Comparison of ENCODE assay signal across 8 cellular contexts in the genomic region with DNA sequence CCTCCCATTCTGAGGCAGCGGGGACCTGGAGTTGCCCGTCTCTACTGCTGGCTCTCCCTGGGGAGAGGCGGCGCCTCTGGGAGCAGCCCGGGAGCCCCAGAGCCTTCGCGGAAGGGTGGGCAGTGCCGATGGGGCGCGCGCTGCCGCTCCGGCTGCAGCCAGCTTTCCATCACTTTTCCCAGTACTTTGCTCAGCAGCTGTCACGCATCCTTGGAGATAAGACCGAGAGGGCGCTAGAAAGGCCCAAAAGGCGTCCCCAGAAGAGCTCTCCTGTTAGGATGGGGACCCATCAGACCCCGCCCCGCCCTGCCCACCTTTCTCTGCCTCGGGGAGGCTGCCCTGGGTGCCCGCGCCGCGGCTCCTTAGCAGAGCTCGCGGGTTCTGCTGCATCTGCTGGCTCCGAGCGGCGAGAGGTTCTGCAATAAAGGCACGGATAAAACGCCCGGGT. TPM values are rescaled to one million over a fixed set of nuclear protein-coding genes. Genes with fewer than 3 reads are reported as not detected.
DNase-seq lines count a peak whose midpoint lies in the region; ATAC-seq and TF ChIP-seq lines count a peak whose summit lies in the region.

No MANE protein-coding gene starts in this region.

- H3K36me3 ChIP-seq in HUES6 (ENCODE audit: control insufficient read depth, insufficient read depth, low read length) (no peaks in the 10 kb centered on the region), osteoblast (ENCODE audit: insufficient read depth, low read length) (no peaks in the 10 kb centered on the region)

- no peaks in the 10 kb centered on the region for H4K20me1 ChIP-seq in osteoblast (ENCODE audit: insufficient read depth, low read length)

- no peaks in the 10 kb centered on the region for H3K36me3 Mint-ChIP-seq in activated T-helper 1 cell treated with anti-CD3 and anti-CD28 coated beads, Interleukin-12 subunit alpha, Interleukin-12 subunit beta, Interleukin-2, Interleukin-4 antibody, amounts not matched to agents 30 ng/mL and 10 ng/mL and 1 ng/mL, durations not matched to agents 14 hours and 24 hours and 36 hours (ENCODE audit: low read depth)

- H3K4me1 ChIP-seq in HUES6 (ENCODE audit: control insufficient read depth, insufficient read depth, low read length), result peaks cover 4% of the 10 kb centered on the region; the same call in 1 of the 2 replicates
- peaks cover 5% of the 10 kb centered on the region for H3K4me1 ChIP-seq in osteoblast (ENCODE audit: insufficient read depth, low read length)

- H2AFZ ChIP-seq in osteoblast (ENCODE audit: low read length), result peak overlapping the region; percentile 80

- H3K27me3 Mint-ChIP-seq in activated T-helper 1 cell treated with anti-CD3 and anti-CD28 coated beads, Interleukin-12 subunit alpha, Interleukin-12 subunit beta, Interleukin-2, Interleukin-4 antibody, amounts not matched to agents 30 ng/mL and 10 ng/mL and 1 ng/mL, durations not matched to agents 14 hours and 24 hours and 36 hours (ENCODE audit: insufficient read depth), result peaks cover 73% of the 10 kb centered on the region

- H3K9me3 Mint-ChIP-seq in activated T-helper 1 cell treated with anti-CD3 and anti-CD28 coated beads, Interleukin-12 subunit alpha, Interleukin-12 subunit beta, Interleukin-2, Interleukin-4 antibody, amounts not matched to agents 30 ng/mL and 10 ng/mL and 1 ng/mL, durations not matched to agents 14 hours and 24 hours and 36 hours, result no peaks in the 10 kb centered on the region

- H3K27me3 ChIP-seq in HUES6 (ENCODE audit: control insufficient read depth, insufficient read depth, low read length), result peaks cover 44% of the 10 kb centered on the region
- H3K27me3 ChIP-seq in osteoblast (ENCODE audit: insufficient read depth, low read length), result peaks cover 21% of the 10 kb centered on the region

- no peaks in the 10 kb centered on the region for H3K9me3 ChIP-seq in HUES6 (ENCODE audit: control insufficient read depth, insufficient read depth, low read depth, low read length)
- H3K9me3 ChIP-seq in osteoblast (ENCODE audit: low read depth, low read length), result no peaks in the 10 kb centered on the region

- H3K4me3 ChIP-seq in HUES6 (ENCODE audit: low read depth, low read length), result peak overlapping the region; percentile 69
- H3K4me3 ChIP-seq in osteoblast (ENCODE audit: insufficient read depth, low read length), result peak overlapping the region; percentile 78

- H3K9ac ChIP-seq in HUES6 (ENCODE audit: low read length), result no peak overlapping the region

- TF ChIP-seq CTCF in osteoblast (IDR thresholded peaks at IDR 0.05; ENCODE audit: extremely low read depth, low read depth, low read length), result no peak

- H3K4me3 Mint-ChIP-seq in activated T-helper 1 cell treated with anti-CD3 and anti-CD28 coated beads, Interleukin-12 subunit alpha, Interleukin-12 subunit beta, Interleukin-2, Interleukin-4 antibody, amounts not matched to agents 30 ng/mL and 10 ng/mL and 1 ng/mL, durations not matched to agents 14 hours and 24 hours and 36 hours, result peak overlapping the region; percentile 50

- peaks cover 2% of the 10 kb centered on the region for H3K79me2 ChIP-seq in osteoblast (ENCODE audit: insufficient read depth, low read length)

- H3K27ac Mint-ChIP-seq in activated T-helper 1 cell treated with anti-CD3 and anti-CD28 coated beads, Interleukin-12 subunit alpha, Interleukin-12 subunit beta, Interleukin-2, Interleukin-4 antibody, amounts not matched to agents 30 ng/mL and 10 ng/mL and 1 ng/mL, durations not matched to agents 14 hours and 24 hours and 36 hours, result no peak overlapping the region

- H3K27ac ChIP-seq in HUES6 (ENCODE audit: low read depth, low read length), result no peak overlapping the region
- H3K27ac ChIP-seq in osteoblast (ENCODE audit: low read depth, low read length), result peak overlapping the region; percentile 36

- peak overlapping the region; percentile 89 for H3K4me2 ChIP-seq in osteoblast (ENCODE audit: insufficient read depth, low read length)

- ATAC-seq in HG02798 (IDR thresholded peaks at IDR 0.05; ENCODE audit: poor library complexity, unreplicated experiment), result no peak

- intact Hi-C loops in activated T-helper 1 cell treated with anti-CD3 and anti-CD28 coated beads, Interleukin-12 subunit alpha, Interleukin-12 subunit beta, Interleukin-2, Interleukin-4 antibody, amounts not matched to agents 30 ng/mL and 10 ng/mL and 1 ng/mL, durations not matched to agents 14 hours and 24 hours and 36 hours (cut with micrococcal nuclease), result loop anchor here (10.0 kb wide), 1 partner anchor 341 kb away; no protein-coding TSS in a partner anchor

- no peaks in the 10 kb centered on the region for H3K4me1 Mint-ChIP-seq in activated T-helper 1 cell treated with anti-CD3 and anti-CD28 coated beads, Interleukin-12 subunit alpha, Interleukin-12 subunit beta, Interleukin-2, Interleukin-4 antibody, amounts not matched to agents 30 ng/mL and 10 ng/mL and 1 ng/mL, durations not matched to agents 14 hours and 24 hours and 36 hours (ENCODE audit: low read depth)

- DNase-seq in DMS79 treated with DMSO at 0.1 percent for 48 hours (lab: John Stamatoyannopoulos, UW), result peak; percentile 54
- no peak for DNase-seq in activated T-helper 1 cell treated with anti-CD3 and anti-CD28 coated beads, Interleukin-12 subunit alpha, Interleukin-12 subunit beta, Interleukin-2, Interleukin-4 antibody, amounts not matched to agents 30 ng/mL and 10 ng/mL and 1 ng/mL, durations not matched to agents 14 hours and 24 hours and 36 hours (ENCODE audit: low spot score)
- peak; percentile 5 for DNase-seq in germinal center (ENCODE audit: low spot score)
- DNase-seq in osteoblast (ENCODE audit: insufficient read length, low spot score, missing footprints), result peak; percentile 85
- DNase-seq in NCI-H2081 treated with DMSO at 0.1 percent for 48 hours (lab: John Stamatoyannopoulos, UW), result no peak
- no peak for DNase-seq in HPDE6-E6E7 (ENCODE audit: extremely low spot score)

RNA-seq across cellular contexts. Expression of a gene that starts 0.5 kb away (rescaled TPM):
- not detected in 2 replicates for total RNA-seq in activated T-helper 1 cell treated with anti-CD3 and anti-CD28 coated beads, Interleukin-12 subunit alpha, Interleukin-12 subunit beta, Interleukin-2, Interleukin-4 antibody, amounts not matched to agents 30 ng/mL and 10 ng/mL and 1 ng/mL, durations not matched to agents 14 hours and 24 hours and 36 hours
- total RNA-seq in osteoblast, result 28.9 and 41.3 TPM in 2 replicates

Comparison
In these comparisons a context has a peak if more than half of its experiments do, and no peak if none do; other contexts are left out.
1. DNase-seq: peak in DMS79 treated with DMSO at 0.1 percent for 48 hours (single experiment), germinal center (single experiment) and osteoblast (single experiment); none in activated T-helper 1 cell treated with anti-CD3 and anti-CD28 coated beads, Interleukin-12 subunit alpha, Interleukin-12 subunit beta, Interleukin-2, Interleukin-4 antibody, amounts not matched to agents 30 ng/mL and 10 ng/mL and 1 ng/mL, durations not matched to agents 14 hours and 24 hours and 36 hours (single experiment), NCI-H2081 treated with DMSO at 0.1 percent for 48 hours (single experiment) and HPDE6-E6E7 (single experiment).
2. RNA of a gene that starts 0.5 kb away (total RNA-seq): 28.9 to 41.3 TPM in osteoblast; not detected in activated T-helper 1 cell treated with anti-CD3 and anti-CD28 coated beads, Interleukin-12 subunit alpha, Interleukin-12 subunit beta, Interleukin-2, Interleukin-4 antibody, amounts not matched to agents 30 ng/mL and 10 ng/mL and 1 ng/mL, durations not matched to agents 14 hours and 24 hours and 36 hours; every median in the first group is over 10 times any median in the second.